ENCODE assay signal across 8 cellular contexts in genomic region chr1:8598060-8598724, GRCh38.
DNase-seq lines count a peak whose midpoint lies in the region; ATAC-seq, FAIRE-seq and TF ChIP-seq lines count a peak whose summit lies in the region.

No MANE protein-coding gene starts in this region.

- DNase-seq in T-helper 17 cell (no peak), heart right ventricle (peak in 1 of 2 donors; percentile 46), HPDE6-E6E7 (ENCODE audit: extremely low spot score) (no peak), GM12891 (ENCODE audit: insufficient read length, low spot score) (no peak), NOMO-1 treated with DMSO at 0.1 percent for 48 hours (lab: John Stamatoyannopoulos, UW; ENCODE audit: unreplicated experiment) (no peak)

- TF ChIP-seq CTCF in heart right ventricle (IDR thresholded peaks at IDR 0.05), result peak in 8 of 9 donors; percentile 31 to 75 (median 52)

- FAIRE-seq in G401.6 (lab: Jason Lieb, UNC) (peak; percentile 65), GM12891 (lab: Jason Lieb, UNC) (no peak)

- no peak overlapping the region for H3K9ac ChIP-seq in rectal smooth muscle tissue (ENCODE audit: low read length)

- H3K27me3 ChIP-seq in heart right ventricle (no peaks in the 10 kb centered on the region), rectal smooth muscle tissue (ENCODE audit: control insufficient read depth, insufficient read depth, low read length) (no peaks in the 10 kb centered on the region)

- H3K27me3 Mint-ChIP-seq in T-helper 17 cell, result no peaks in the 10 kb centered on the region

- H3K4me3 Mint-ChIP-seq in T-helper 17 cell, result no peak overlapping the region

- H3K4me1 Mint-ChIP-seq in T-helper 17 cell, result peaks cover 11% of the 10 kb centered on the region

- H3K27ac ChIP-seq in heart right ventricle, result peak overlapping the region in 9 of 10 donors; percentile 7 to 81 (median 53)
- H3K27ac ChIP-seq in rectal smooth muscle tissue (ENCODE audit: low read depth, low read length), result peak overlapping the region; percentile 60

- H3K36me3 ChIP-seq in heart right ventricle, result no peaks in the 10 kb centered on the region
- no peaks in the 10 kb centered on the region for H3K36me3 ChIP-seq in rectal smooth muscle tissue (ENCODE audit: control insufficient read depth, insufficient read depth, low read length)

- peak overlapping the region in 6 of 10 donors; percentile 6 to 42 (median 26) for H3K4me3 ChIP-seq in heart right ventricle
- peak overlapping the region; percentile 43 for H3K4me3 ChIP-seq in rectal smooth muscle tissue (ENCODE audit: low read length)

- WGBS in heart right ventricle, 2 donors, result 22 to 25% methylated on average over 15 of the region's 15 CpGs

- H3K27ac Mint-ChIP-seq in T-helper 17 cell, result peak overlapping the region; percentile 14

- H3K9me3 ChIP-seq in T-helper 17 cell (ENCODE audit: control insufficient read depth, low read length, poor library complexity, severe bottlenecking) (no peaks in the 10 kb centered on the region), heart right ventricle (no peaks in the 10 kb centered on the region)

- no peak for ATAC-seq in T-helper 17 cell
- peak; percentile 68 to 91 (median 90) for ATAC-seq in heart right ventricle
- no peak for ATAC-seq in HG03571 (IDR thresholded peaks at IDR 0.05; ENCODE audit: unreplicated experiment)

- intact Hi-C loops in heart right ventricle (cut with DNase I), result loop anchor here in 2 of 10 donors (5.0 kb wide), 1 partner anchor 36 kb away; no protein-coding TSS in a partner anchor

- H3K4me1 ChIP-seq in heart right ventricle, result peaks cover 3 to 61% (median 44%) of the 10 kb centered on the region in 9 donors
- H3K4me1 ChIP-seq in rectal smooth muscle tissue (ENCODE audit: control insufficient read depth, insufficient read depth, low read length), result peaks cover 17% of the 10 kb centered on the region

- TF ChIP-seq POLR2A in GM12891 (IDR thresholded peaks at IDR 0.05; ENCODE audit: low read depth, low read length), result no peak

- H3K36me3 Mint-ChIP-seq in T-helper 17 cell (ENCODE audit: low read depth), result no peaks in the 10 kb centered on the region

TF ChIP-seq in GM12891, 5 proteins besides CTCF, POLR2A, EP300 and RAD21:
- TF ChIP-seq SPI1 (IDR thresholded peaks at IDR 0.05; ENCODE audit: low read depth, low read length) (no peak), POLR2AphosphoS5 (IDR thresholded peaks at IDR 0.05; ENCODE audit: low read depth, low read length) (no peak), PAX5 (IDR thresholded peaks at IDR 0.05; ENCODE audit: insufficient read depth, low read length, severe bottlenecking) (no peak)

Comparison
In these comparisons a context has a peak if more than half of its experiments do, and no peak if none do; other contexts are left out.
1. ATAC-seq: peak in heart right ventricle (8 of 8); none in T-helper 17 cell (single experiment) and HG03571 (single experiment).